ENCODE assay signal across 1 cellular context in genomic region chr17:73292031-73292531, GRCh38.
TF ChIP-seq lines count a peak whose summit lies in the region.

No MANE protein-coding gene starts in this region.

TF ChIP-seq in HEK293, 187 proteins besides CTCF, POLR2A, EP300 and RAD21 (continued from another document):
- TF ChIP-seq, protein P1, sequence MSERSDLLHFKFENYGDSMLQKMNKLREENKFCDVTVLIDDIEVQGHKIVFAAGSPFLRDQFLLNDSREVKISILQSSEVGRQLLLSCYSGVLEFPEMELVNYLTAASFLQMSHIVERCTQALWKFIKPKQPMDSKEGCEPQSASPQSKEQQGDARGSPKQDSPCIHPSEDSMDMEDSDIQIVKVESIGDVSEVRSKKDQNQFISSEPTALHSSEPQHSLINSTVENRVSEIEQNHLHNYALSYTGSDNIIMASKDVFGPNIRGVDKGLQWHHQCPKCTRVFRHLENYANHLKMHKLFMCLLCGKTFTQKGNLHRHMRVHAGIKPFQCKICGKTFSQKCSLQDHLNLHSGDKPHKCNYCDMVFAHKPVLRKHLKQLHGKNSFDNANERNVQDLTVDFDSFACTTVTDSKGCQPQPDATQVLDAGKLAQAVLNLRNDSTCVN (tag by site-specific recombination; optimal IDR thresholded peaks at IDR 0.05): no peak
- no peak for TF ChIP-seq KLF16 (tag by site-specific recombination; IDR thresholded peaks at IDR 0.05)
- TF ChIP-seq, protein P2, sequence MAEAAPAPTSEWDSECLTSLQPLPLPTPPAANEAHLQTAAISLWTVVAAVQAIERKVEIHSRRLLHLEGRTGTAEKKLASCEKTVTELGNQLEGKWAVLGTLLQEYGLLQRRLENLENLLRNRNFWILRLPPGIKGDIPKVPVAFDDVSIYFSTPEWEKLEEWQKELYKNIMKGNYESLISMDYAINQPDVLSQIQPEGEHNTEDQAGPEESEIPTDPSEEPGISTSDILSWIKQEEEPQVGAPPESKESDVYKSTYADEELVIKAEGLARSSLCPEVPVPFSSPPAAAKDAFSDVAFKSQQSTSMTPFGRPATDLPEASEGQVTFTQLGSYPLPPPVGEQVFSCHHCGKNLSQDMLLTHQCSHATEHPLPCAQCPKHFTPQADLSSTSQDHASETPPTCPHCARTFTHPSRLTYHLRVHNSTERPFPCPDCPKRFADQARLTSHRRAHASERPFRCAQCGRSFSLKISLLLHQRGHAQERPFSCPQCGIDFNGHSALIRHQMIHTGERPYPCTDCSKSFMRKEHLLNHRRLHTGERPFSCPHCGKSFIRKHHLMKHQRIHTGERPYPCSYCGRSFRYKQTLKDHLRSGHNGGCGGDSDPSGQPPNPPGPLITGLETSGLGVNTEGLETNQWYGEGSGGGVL (tag by site-specific recombination; IDR thresholded peaks at IDR 0.05): no peak
